Comparison of ENCODE assay signal across 8 cellular contexts in the genomic region with DNA sequence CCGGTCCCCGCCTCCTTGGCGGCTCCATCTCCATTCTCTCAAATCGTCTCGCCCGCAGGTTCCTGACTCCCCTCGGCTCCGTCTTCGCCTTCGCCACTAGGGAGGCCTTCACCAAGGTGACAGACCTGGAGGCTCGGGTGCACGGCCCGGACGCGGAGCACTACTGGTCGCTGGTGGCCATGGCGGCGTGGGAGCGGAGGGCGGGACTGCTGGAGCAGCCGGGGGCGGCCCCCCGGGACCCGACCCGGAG. TPM values are rescaled to one million over a fixed set of nuclear protein-coding genes. Genes with fewer than 3 reads are reported as not detected.
DNase-seq lines count a peak whose midpoint lies in the region; ATAC-seq and TF ChIP-seq lines count a peak whose summit lies in the region.

No MANE protein-coding gene starts in this region.

- H3K4me1 ChIP-seq in HAP-1 (peaks cover 15% of the 10 kb centered on the region), body of pancreas (peaks cover 49% of the 10 kb centered on the region), mesodermal cell (ENCODE audit: control insufficient read depth, insufficient read depth, low read length, poor library complexity, severe bottlenecking) (peaks cover 10% of the 10 kb centered on the region)

- in situ Hi-C loops in HAP-1 (cut with MboI; ENCODE audit: low sequenced_read_pairs), result no loop called here

- H3K9me3 ChIP-seq in HAP-1 (peaks cover 3% of the 10 kb centered on the region; the same call in 1 of the 2 replicates), body of pancreas (no peaks in the 10 kb centered on the region), mesodermal cell (ENCODE audit: control insufficient read depth, low read length) (no peaks in the 10 kb centered on the region)

- TF ChIP-seq CTCF in AG04449 (IDR thresholded peaks at IDR 0.05; ENCODE audit: insufficient read depth, low read length, missing control alignments), result no peak
- TF ChIP-seq CTCF in body of pancreas (IDR thresholded peaks at IDR 0.05), result no peak

- ATAC-seq in body of pancreas (no peak), HG03520 (IDR thresholded peaks at IDR 0.05; ENCODE audit: unreplicated experiment) (no peak)

- H3K27me3 ChIP-seq in HAP-1 (ENCODE audit: low read depth) (no peaks in the 10 kb centered on the region), body of pancreas (peaks cover 0 to 11% of the 10 kb centered on the region in 2 donors)

- no peaks in the 10 kb centered on the region for H3K36me3 ChIP-seq in HAP-1 (replicated peaks)
- H3K36me3 ChIP-seq in body of pancreas (replicated peaks in 1 of 2; ENCODE audit: insufficient read depth in 1 of 2, low read depth in 2 of 2), result no peaks in the 10 kb centered on the region
- H3K36me3 ChIP-seq in mesodermal cell (ENCODE audit: control insufficient read depth, insufficient read depth, low read length), result no peaks in the 10 kb centered on the region

- DNase-seq in AG04449 (ENCODE audit: low read depth, low spot score) (no peak), HAP-1 (ENCODE audit: low spot score in 2 of 2) (no peak), body of pancreas (no peak), NCI-H187 treated with DMSO at 0.1 percent for 48 hours (lab: John Stamatoyannopoulos, UW) (no peak), NCI-H446 (lab: John Stamatoyannopoulos, UW) (no peak)
- no peak for DNase-seq in central memory CD4-positive, alpha-beta T cell

- intact Hi-C loops in body of pancreas (cut with DNase I), result loop anchor here (5.0 kb wide), 2 partner anchors 57 to 98 kb away; a partner anchor contains a TSS

- no peak for TF ChIP-seq POLR2A in body of pancreas (IDR thresholded peaks at IDR 0.05)

- CTCF ChIA-PET in AG04449 (lab: Yijun Ruan, JAX), result interaction anchor here (0.7 to 8.9 kb wide), 32 partner anchors 10 to 366 kb away, joined by 3 to 154 read pairs (median 6); a partner anchor contains a TSS

- 0% methylated on average over 1 to 24 of the region's 25 CpGs for WGBS in body of pancreas, 2 donors
- 0 to 1% methylated on average over 18 to 21 of the region's 25 CpGs for WGBS in mesodermal cell (ENCODE audit: insufficient coverage in 2 of 2), 2 experiments

- peak overlapping the region; percentile 91 to 100 (median 94) for H3K27ac ChIP-seq in body of pancreas
- H3K27ac ChIP-seq in mesodermal cell (ENCODE audit: low read depth, low read length, severe bottlenecking), result peak overlapping the region; percentile 59

- H3K4me3 ChIP-seq in AG04449 (ENCODE audit: low read depth, low read length) (peak overlapping the region; percentile 67), HAP-1 (peak overlapping the region; percentile 37), body of pancreas (peak overlapping the region; percentile 31 to 59), mesodermal cell (ENCODE audit: extremely low read depth, insufficient read depth, low read length, poor library complexity, severe bottlenecking) (peak overlapping the region; percentile 62)

- POLR2A ChIA-PET in AG04449 (lab: Yijun Ruan, JAX), result interaction anchor here (1.3 to 1.5 kb wide), 3 partner anchors 10 to 80 kb away, joined by 4 to 6 read pairs (median 5); a partner anchor contains a TSS

RNA-seq across cellular contexts. Expression of a gene that starts 0.9 kb away (rescaled TPM):
- not detected for total RNA-seq in body of pancreas
- not detected for polyA plus RNA-seq in mesodermal cell (2013, experiment 1 of 2)
- not detected for polyA plus RNA-seq in mesodermal cell (2013, experiment 2 of 2)

RNA-seq across cellular contexts. Expression of a gene that starts 3.5 kb away (rescaled TPM):
- not detected for total RNA-seq in body of pancreas
- polyA plus RNA-seq in mesodermal cell (2013, experiment 1 of 2), result 1.5 TPM
- not detected for polyA plus RNA-seq in mesodermal cell (2013, experiment 2 of 2)

RNA-seq across cellular contexts. Expression of a gene that starts 6.3 kb away (rescaled TPM):
- 10 to 100 TPM; 41.5 to 89.0 TPM for total RNA-seq in body of pancreas
- polyA plus RNA-seq in mesodermal cell (2013, experiment 1 of 2), result 260 TPM
- 235 TPM for polyA plus RNA-seq in mesodermal cell (2013, experiment 2 of 2)

RNA-seq across cellular contexts. Expression of a gene that starts 17.3 kb away (rescaled TPM):
- 10 to 100 TPM; 25.7 to 41.5 TPM for total RNA-seq in body of pancreas
- polyA plus RNA-seq in mesodermal cell (2013, experiment 1 of 2), result 37.8 TPM
- 39.4 TPM for polyA plus RNA-seq in mesodermal cell (2013, experiment 2 of 2)
